Comparison of ENCODE assay signal across 36 cellular contexts in genomic region chr9:136179101-136179616, GRCh38. TPM values are rescaled to one million over a fixed set of nuclear protein-coding genes. Genes with fewer than 3 reads are reported as not detected.
"Had no signal": no experiment of that assay in that cellular context is flagged by ENCODE, and none has a peak within 500 bp of the region (broad histone marks: within the 10 kb centered on the region; RNA-seq: fewer than 3 reads in every experiment).

No MANE protein-coding gene starts in this region.

- H3K27me3 ChIP-seq: pancreas had no signal

- ATAC-seq: activated T-cell treated with anti-CD3 and anti-CD28 coated beads, Interleukin-2, amount 50 U/mL, for 4 hours; activated T-helper 17 cell treated with anti-CD3 and anti-CD28 coated beads, Interleukin-2, amount 50 U/mL, for 72 hours; heart left ventricle; left colon; pancreas; psoas muscle had no signal

- H3K4me3 Mint-ChIP-seq: activated CD4-positive, alpha-beta memory T cell treated with anti-CD3 and anti-CD28 coated beads, Interleukin-2, amount 10 ng/mL, durations not matched to agents 7 days and 5 days; activated CD4-positive, alpha-beta T cell treated with anti-CD3 and anti-CD28 coated beads, Interleukin-2, amount 10 ng/mL, durations not matched to agents 7 days and 5 days; activated T-cell treated with anti-CD3 and anti-CD28 coated beads, Interleukin-2, amount 50 U/mL, for 4 hours; activated T-helper 17 cell treated with anti-CD3 and anti-CD28 coated beads, Interleukin-2, amount 50 U/mL, for 72 hours; immature natural killer cell; nephron had no signal

- H3K27me3 Mint-ChIP-seq: activated CD4-positive, alpha-beta memory T cell treated with anti-CD3 and anti-CD28 coated beads, Interleukin-2, amount 10 ng/mL, durations not matched to agents 7 days and 5 days; activated CD4-positive, alpha-beta T cell treated with anti-CD3 and anti-CD28 coated beads, Interleukin-2, amount 10 ng/mL, durations not matched to agents 7 days and 5 days had no signal

- H3K4me1 Mint-ChIP-seq: activated CD4-positive, alpha-beta memory T cell treated with anti-CD3 and anti-CD28 coated beads, Interleukin-2, amount 10 ng/mL, durations not matched to agents 7 days and 5 days; activated CD4-positive, alpha-beta T cell treated with anti-CD3 and anti-CD28 coated beads, Interleukin-2, amount 10 ng/mL, durations not matched to agents 7 days and 5 days; activated T-helper 17 cell treated with anti-CD3 and anti-CD28 coated beads, Interleukin-2, amount 50 U/mL, for 72 hours; immature natural killer cell had no signal

- H3K27ac ChIP-seq: brain microvascular endothelial cell, coronary artery, dorsolateral prefrontal cortex, heart left ventricle, pancreas, psoas muscle, spleen, suprapubic skin, tibial nerve, VCaP had no signal

- DNase-seq: activated CD4-positive, alpha-beta memory T cell treated with anti-CD3 and anti-CD28 coated beads, Interleukin-2, amount 10 ng/mL, durations not matched to agents 7 days and 5 days; activated CD4-positive, alpha-beta T cell treated with anti-CD3 and anti-CD28 coated beads for 1 hour; activated CD4-positive, alpha-beta T cell treated with anti-CD3 and anti-CD28 coated beads, Interleukin-2, amount 10 ng/mL, durations not matched to agents 7 days and 5 days; activated gamma-delta T cell treated with Interleukin-2 at 50 U/mL for 16 hours; activated naive CD4-positive, alpha-beta T cell treated with anti-CD3 and anti-CD28 coated beads, Interleukin-2, amount 50 U/mL, for 16 hours; activated T-cell treated with anti-CD3 and anti-CD28 coated beads, Interleukin-2, amount 50 U/mL, for 4 hours; amniotic stem cell; brain microvascular endothelial cell; dorsolateral prefrontal cortex; effector memory CD4-positive, alpha-beta T cell; heart left ventricle; hypothalamus; immature natural killer cell; kidney; left colon; mammary epithelial cell; pancreas; psoas muscle; spleen; stimulated activated naive CD4-positive, alpha-beta T cell had no signal

- H3K9me3 ChIP-seq: heart left ventricle, pancreas, psoas muscle, spleen, suprapubic skin, tibial nerve had no signal

- H3K9me3 Mint-ChIP-seq: activated CD4-positive, alpha-beta memory T cell treated with anti-CD3 and anti-CD28 coated beads, Interleukin-2, amount 10 ng/mL, durations not matched to agents 7 days and 5 days; activated CD4-positive, alpha-beta T cell treated with anti-CD3 and anti-CD28 coated beads, Interleukin-2, amount 10 ng/mL, durations not matched to agents 7 days and 5 days; activated T-cell treated with anti-CD3 and anti-CD28 coated beads, Interleukin-2, amount 50 U/mL, for 4 hours; activated T-helper 17 cell treated with anti-CD3 and anti-CD28 coated beads, Interleukin-2, amount 50 U/mL, for 72 hours; immature natural killer cell; nephron had no signal

- H3K4me1 ChIP-seq: heart left ventricle, pancreas, psoas muscle, spleen, suprapubic skin, tibial nerve had no signal

- H3K36me3 ChIP-seq: brain microvascular endothelial cell, heart left ventricle, pancreas, spleen, suprapubic skin, tibial nerve had no signal

- H3K36me3 Mint-ChIP-seq: immature natural killer cell had no signal

- H3K4me3 ChIP-seq: coronary artery, dorsolateral prefrontal cortex, heart left ventricle, pancreas, psoas muscle, spleen, suprapubic skin, tibial nerve had no signal

- H3K27ac Mint-ChIP-seq: activated CD4-positive, alpha-beta memory T cell treated with anti-CD3 and anti-CD28 coated beads, Interleukin-2, amount 10 ng/mL, durations not matched to agents 7 days and 5 days; activated CD4-positive, alpha-beta T cell treated with anti-CD3 and anti-CD28 coated beads, Interleukin-2, amount 10 ng/mL, durations not matched to agents 7 days and 5 days; activated T-helper 17 cell treated with anti-CD3 and anti-CD28 coated beads, Interleukin-2, amount 50 U/mL, for 72 hours; immature natural killer cell; nephron had no signal

RNA-seq across cellular contexts. Expression of gene LHX3, which starts 25.8 kb away (rescaled TPM):
- total RNA-seq: activated CD4-positive, alpha-beta T cell treated with anti-CD3 and anti-CD28 coated beads, Interleukin-2, amount 10 ng/mL, durations not matched to agents 7 days and 5 days; astrocyte; cardiac septum; cerebellum; fibroblast of lung; fibroblast of villous mesenchyme; heart left ventricle; kidney; left colon; liver; mammary epithelial cell; mucosa of gallbladder; pancreas; psoas muscle; spleen; T-helper 1 cell treated with Interleukin-12 subunit alpha and Interleukin-12 subunit beta and Interleukin-4 antibody, amounts not matched to agents 30 ng/mL and 1 ng/mL, for 36 hours; tibial nerve; ureter had no signal
- polyA plus RNA-seq: esophagus, fibroblast of lung, heart left ventricle, immature natural killer cell, liver, mammary epithelial cell, pancreas, psoas muscle, spleen had no signal
